Comparison of ENCODE assay signal across 8 cellular contexts in genomic region chr16:89319883-89320716, GRCh38.
DNase-seq lines count a peak whose midpoint lies in the region; ATAC-seq, FAIRE-seq and TF ChIP-seq lines count a peak whose summit lies in the region.

No MANE protein-coding gene starts in this region.

- H3K9me3 ChIP-seq in small intestine (ENCODE audit: control insufficient read depth, low read depth): no peaks in the 10 kb centered on the region

- no peaks in the 10 kb centered on the region for H3K27me3 Mint-ChIP-seq in T-helper 1 cell treated with Interleukin-12 subunit alpha and Interleukin-12 subunit beta and Interleukin-4 antibody, amounts not matched to agents 30 μg/mL and 1 μg/mL, for 36 hours (ENCODE audit: low read depth)

- H3K4me3 ChIP-seq in NB4 (ENCODE audit: low read depth, low read length): no peak overlapping the region
- peak overlapping the region in 1 of 2 donors; percentile 16 for H3K4me3 ChIP-seq in small intestine (ENCODE audit: low read depth in 1 of 2, low read length in 2 of 2)

- peak overlapping the region; percentile 60 for H3K27ac Mint-ChIP-seq in T-helper 1 cell treated with Interleukin-12 subunit alpha and Interleukin-12 subunit beta and Interleukin-4 antibody, amounts not matched to agents 30 μg/mL and 1 μg/mL, for 36 hours

- no peaks in the 10 kb centered on the region for H3K36me3 ChIP-seq in small intestine (ENCODE audit: control insufficient read depth in 2 of 2, insufficient read depth in 2 of 2, low read length in 2 of 2)

- peak overlapping the region; percentile 36 for H3K4me3 Mint-ChIP-seq in T-helper 1 cell treated with Interleukin-12 subunit alpha and Interleukin-12 subunit beta and Interleukin-4 antibody, amounts not matched to agents 30 μg/mL and 1 μg/mL, for 36 hours

- H3K36me3 Mint-ChIP-seq in T-helper 1 cell treated with Interleukin-12 subunit alpha and Interleukin-12 subunit beta and Interleukin-4 antibody, amounts not matched to agents 30 μg/mL and 1 μg/mL, for 36 hours (ENCODE audit: low read depth): peaks cover 28% of the 10 kb centered on the region

- FAIRE-seq in small intestine (lab: Jason Lieb, UNC): no peak

- H3K27me3 ChIP-seq in small intestine (ENCODE audit: control insufficient read depth in 2 of 2, insufficient read depth in 2 of 2, low read length in 2 of 2): no peaks in the 10 kb centered on the region

- TF ChIP-seq CTCF in NB4 (IDR thresholded peaks at IDR 0.05; ENCODE audit: low read depth, low read length): no peak

- no peak for TF ChIP-seq POLR2A in NB4 (IDR thresholded peaks at IDR 0.05; ENCODE audit: extremely low read depth, insufficient read length)

- peaks cover 79% of the 10 kb centered on the region for H3K4me1 Mint-ChIP-seq in T-helper 1 cell treated with Interleukin-12 subunit alpha and Interleukin-12 subunit beta and Interleukin-4 antibody, amounts not matched to agents 30 μg/mL and 1 μg/mL, for 36 hours (ENCODE audit: low read depth)

- H3K4me1 ChIP-seq in small intestine (ENCODE audit: control insufficient read depth in 2 of 2, insufficient read depth in 1 of 2, low read depth in 1 of 2, low read length in 1 of 2): peaks cover 20 to 42% of the 10 kb centered on the region in 2 donors

- peak; percentile 67 for ATAC-seq in left ventricle myocardium superior
- ATAC-seq in GM19328 (IDR thresholded peaks at IDR 0.05; ENCODE audit: unreplicated experiment): no peak
- ATAC-seq in HG03520 (IDR thresholded peaks at IDR 0.05; ENCODE audit: unreplicated experiment): no peak

- H3K27ac ChIP-seq in small intestine (ENCODE audit: low read depth in 1 of 2, low read length in 1 of 2): peak overlapping the region in 1 of 2 donors; percentile 78

- DNase-seq in T-helper 1 cell (no peak), NB4 (ENCODE audit: low read depth) (peak; percentile 74), left ventricle myocardium superior (peak; percentile 64), small intestine (peak; percentile 64)
- peak; percentile 28 for DNase-seq in activated naive CD4-positive, alpha-beta T cell treated with anti-CD3 and anti-CD28 coated beads, Interleukin-2, amount 50 U/mL, for 16 hours

- no peaks in the 10 kb centered on the region for H3K9me3 Mint-ChIP-seq in T-helper 1 cell treated with Interleukin-12 subunit alpha and Interleukin-12 subunit beta and Interleukin-4 antibody, amounts not matched to agents 30 μg/mL and 1 μg/mL, for 36 hours

- 19 to 25% (median 21%) methylated on average over 29 of the region's 29 CpGs for WGBS in small intestine, 3 donors

- intact Hi-C loops in left ventricle myocardium superior (cut with micrococcal nuclease): no loop called here

Comparison
In these comparisons a context has a peak if more than half of its experiments do, and no peak if none do; other contexts are left out.
1. DNase-seq: peak in NB4 (single experiment), activated naive CD4-positive, alpha-beta T cell treated with anti-CD3 and anti-CD28 coated beads, Interleukin-2, amount 50 U/mL, for 16 hours (single experiment), left ventricle myocardium superior (single experiment) and small intestine (single experiment); none in T-helper 1 cell (0 of 5).